ENCODE assay signal across 23 cellular contexts in genomic region chr2:229410946-229411345, GRCh38.
A peak's percentile ranks its signal among the peaks of the same experiment; 100 is the strongest.
DNase-seq lines count a peak whose midpoint lies in the region; ATAC-seq and TF ChIP-seq lines count a peak whose summit lies in the region.
"Had no signal": no experiment of that assay in that cellular context is flagged by ENCODE, and none has a peak within 500 bp of the region (broad histone marks: within the 10 kb centered on the region; RNA-seq: fewer than 3 reads in every experiment).

No MANE protein-coding gene starts in this region.

- no peak for ATAC-seq in HG03571 (IDR thresholded peaks at IDR 0.05; ENCODE audit: unreplicated experiment)
- ATAC-seq: body of pancreas; stimulated activated memory B cell treated with anti-CD40 and anti-IgM and Interleukin-4, amounts not matched to agents 10 μg/mL and 1 μg/mL and 100 μg/mL, for 72 hours had no signal

- TF ChIP-seq POLR2A in breast epithelium (IDR thresholded peaks at IDR 0.05): no peak
- TF ChIP-seq POLR2A in prostate gland (IDR thresholded peaks at IDR 0.05): no peak

- H3K4me3 ChIP-seq in breast epithelium (no peak overlapping the region), prostate gland (no peak overlapping the region)
- H3K4me3 ChIP-seq: adrenal gland, body of pancreas had no signal

- WGBS in prostate gland: 15% methylated on average over 5 of the region's 5 CpGs

- peaks cover 56% of the 10 kb centered on the region for H3K36me3 Mint-ChIP-seq in MCF 10A (ENCODE audit: insufficient read depth, unreplicated experiment)
- H3K36me3 Mint-ChIP-seq: activated naive CD4-positive, alpha-beta T cell treated with anti-CD3 and anti-CD28 coated beads, Interleukin-2, amount 10 ng/mL, durations not matched to agents 7 days and 5 days; CD4-positive, alpha-beta memory T cell; stimulated activated memory B cell treated with anti-CD40 and anti-IgM and Interleukin-4, amounts not matched to agents 10 μg/mL and 1 μg/mL and 100 μg/mL, for 72 hours had no signal

- H3K9me3 Mint-ChIP-seq in MCF 10A (ENCODE audit: unreplicated experiment): no peaks in the 10 kb centered on the region
- H3K9me3 Mint-ChIP-seq: activated CD4-positive, alpha-beta memory T cell treated with anti-CD3 and anti-CD28 coated beads, Interleukin-2, amount 10 ng/mL, durations not matched to agents 7 days and 5 days; activated naive CD4-positive, alpha-beta T cell treated with anti-CD3 and anti-CD28 coated beads, Interleukin-2, amount 10 ng/mL, durations not matched to agents 7 days and 5 days; stimulated activated memory B cell treated with anti-CD40 and anti-IgM and Interleukin-4, amounts not matched to agents 10 μg/mL and 1 μg/mL and 100 μg/mL, for 72 hours; T-helper 1 cell treated with Interleukin-12 subunit alpha and Interleukin-12 subunit beta and Interleukin-4 antibody, amounts not matched to agents 30 μg/mL and 1 μg/mL, for 36 hours had no signal

- H3K36me3 ChIP-seq in breast epithelium: no peaks in the 10 kb centered on the region
- no peaks in the 10 kb centered on the region for H3K36me3 ChIP-seq in prostate gland
- H3K36me3 ChIP-seq: adrenal gland had no signal

- H3K9me3 ChIP-seq in breast epithelium (no peaks in the 10 kb centered on the region), prostate gland (no peaks in the 10 kb centered on the region)
- H3K9me3 ChIP-seq: adrenal gland, body of pancreas had no signal

- POLR2A ChIA-PET in MCF 10A (lab: Yijun Ruan, JAX): interaction anchor here (0.6 to 1.6 kb wide), 3 partner anchors 23 to 454 kb away, joined by 3 to 4 read pairs (median 3); no protein-coding TSS in a partner anchor

- H3K27ac ChIP-seq in breast epithelium (peak overlapping the region in 1 of 2 donors; percentile 30), epithelial cell of prostate (peak overlapping the region; percentile 92), prostate gland (peak overlapping the region; percentile 75 to 88)
- H3K27ac ChIP-seq: body of pancreas had no signal

- CTCF ChIA-PET in MCF 10A (lab: Yijun Ruan, JAX): interaction anchor here (0.5 to 1.1 kb wide), 2 partner anchors 26 to 67 kb away, joined by 3 read pairs; no protein-coding TSS in a partner anchor

- BruUV-seq in MCF 10A (replicated peaks; lab: Mats Ljungman, UMichigan): no TSS peak

- no peak overlapping the region for H3K4me3 Mint-ChIP-seq in MCF 10A (ENCODE audit: unreplicated experiment)
- H3K4me3 Mint-ChIP-seq: activated CD4-positive, alpha-beta memory T cell treated with anti-CD3 and anti-CD28 coated beads, Interleukin-2, amount 10 ng/mL, durations not matched to agents 7 days and 5 days; activated naive CD4-positive, alpha-beta T cell treated with anti-CD3 and anti-CD28 coated beads, Interleukin-2, amount 10 ng/mL, durations not matched to agents 7 days and 5 days; CD4-positive, alpha-beta memory T cell; stimulated activated memory B cell treated with anti-CD40 and anti-IgM and Interleukin-4, amounts not matched to agents 10 μg/mL and 1 μg/mL and 100 μg/mL, for 72 hours; T-helper 1 cell treated with Interleukin-12 subunit alpha and Interleukin-12 subunit beta and Interleukin-4 antibody, amounts not matched to agents 30 μg/mL and 1 μg/mL, for 36 hours had no signal

- H3K27me3 ChIP-seq in breast epithelium (no peaks in the 10 kb centered on the region), prostate gland (replicated peaks; ENCODE audit: insufficient read depth) (no peaks in the 10 kb centered on the region)
- H3K27me3 ChIP-seq: adrenal gland, body of pancreas had no signal

- H3K27me3 Mint-ChIP-seq in MCF 10A (ENCODE audit: insufficient read depth, unreplicated experiment): no peaks in the 10 kb centered on the region
- H3K27me3 Mint-ChIP-seq: activated CD4-positive, alpha-beta memory T cell treated with anti-CD3 and anti-CD28 coated beads, Interleukin-2, amount 10 ng/mL, durations not matched to agents 7 days and 5 days; activated naive CD4-positive, alpha-beta T cell treated with anti-CD3 and anti-CD28 coated beads, Interleukin-2, amount 10 ng/mL, durations not matched to agents 7 days and 5 days; stimulated activated memory B cell treated with anti-CD40 and anti-IgM and Interleukin-4, amounts not matched to agents 10 μg/mL and 1 μg/mL and 100 μg/mL, for 72 hours had no signal

- H3K4me1 Mint-ChIP-seq in MCF 10A (ENCODE audit: insufficient read depth, unreplicated experiment): peaks cover 47% of the 10 kb centered on the region
- H3K4me1 Mint-ChIP-seq: activated CD4-positive, alpha-beta memory T cell treated with anti-CD3 and anti-CD28 coated beads, Interleukin-2, amount 10 ng/mL, durations not matched to agents 7 days and 5 days; activated naive CD4-positive, alpha-beta T cell treated with anti-CD3 and anti-CD28 coated beads, Interleukin-2, amount 10 ng/mL, durations not matched to agents 7 days and 5 days; CD4-positive, alpha-beta memory T cell had no signal

- no peaks in the 10 kb centered on the region for H3K4me1 ChIP-seq in breast epithelium
- no peaks in the 10 kb centered on the region for H3K4me1 ChIP-seq in prostate gland (replicated peaks)
- H3K4me1 ChIP-seq: body of pancreas had no signal

- no peak for DNase-seq in MCF 10A (ENCODE audit: unreplicated experiment)
- DNase-seq in breast epithelium (ENCODE audit: low spot score in 2 of 2): no peak
- peak; percentile 57 for DNase-seq in epithelial cell of prostate (ENCODE audit: low read depth, low spot score)
- peak; percentile 54 for DNase-seq in prostate gland (ENCODE audit: low spot score)
- DNase-seq in NCI-H1048 (lab: John Stamatoyannopoulos, UW): no peak
- DNase-seq in activated gamma-delta T cell treated with Interleukin-2 at 50 U/mL for 16 hours: no peak
- no peak for DNase-seq in dermis blood vessel endothelial cell
- DNase-seq: activated CD4-positive, alpha-beta memory T cell treated with anti-CD3 and anti-CD28 coated beads, Interleukin-2, amount 10 ng/mL, durations not matched to agents 7 days and 5 days; activated CD4-positive, alpha-beta T cell treated with anti-CD3 and anti-CD28 coated beads for 1 hour; activated CD8-positive, alpha-beta memory T cell treated with anti-CD3 and anti-CD28 coated beads, Interleukin-2, amount 50 U/mL, for 48 hours; activated naive CD4-positive, alpha-beta T cell treated with anti-CD3 and anti-CD28 coated beads, Interleukin-2, amount 10 ng/mL, durations not matched to agents 7 days and 5 days; adrenal gland; AML-193; body of pancreas; CD4-positive, alpha-beta memory T cell; EL; NCI-H1105; NCI-H187 treated with DMSO at 0.1 percent for 48 hours; NCI-H526; OCI-M1 had no signal

- H3K27ac Mint-ChIP-seq in MCF 10A (ENCODE audit: low read depth, unreplicated experiment): peak overlapping the region; percentile 99
- H3K27ac Mint-ChIP-seq: activated CD4-positive, alpha-beta memory T cell treated with anti-CD3 and anti-CD28 coated beads, Interleukin-2, amount 10 ng/mL, durations not matched to agents 7 days and 5 days; activated naive CD4-positive, alpha-beta T cell treated with anti-CD3 and anti-CD28 coated beads, Interleukin-2, amount 10 ng/mL, durations not matched to agents 7 days and 5 days; CD4-positive, alpha-beta memory T cell; stimulated activated memory B cell treated with anti-CD40 and anti-IgM and Interleukin-4, amounts not matched to agents 10 μg/mL and 1 μg/mL and 100 μg/mL, for 72 hours; T-helper 1 cell treated with Interleukin-12 subunit alpha and Interleukin-12 subunit beta and Interleukin-4 antibody, amounts not matched to agents 30 μg/mL and 1 μg/mL, for 36 hours had no signal

- no peak for TF ChIP-seq CTCF in MCF 10A (IDR thresholded peaks at IDR 0.05; ENCODE audit: unreplicated experiment)
- no peak for TF ChIP-seq CTCF in breast epithelium (IDR thresholded peaks at IDR 0.05)
- TF ChIP-seq CTCF in prostate gland (IDR thresholded peaks at IDR 0.05): no peak

- intact Hi-C loops in MCF 10A (cut with micrococcal nuclease): no loop called here
- intact Hi-C loops in breast epithelium (cut with DNase I; ENCODE audit: low total_unique reads): no loop called here
- intact Hi-C loops in prostate gland (cut with DNase I): no loop called here

Comparison
In these comparisons a context has a peak if more than half of its experiments do, and no peak if none do; other contexts are left out.
1. DNase-seq: peak in epithelial cell of prostate (single experiment) and prostate gland (single experiment); none in MCF 10A (single experiment), breast epithelium (0 of 2), NCI-H1048 (single experiment), activated gamma-delta T cell treated with Interleukin-2 at 50 U/mL for 16 hours (single experiment) and dermis blood vessel endothelial cell (single experiment).